1 cellular context compared by ENCODE assay signal in the genomic region with DNA sequence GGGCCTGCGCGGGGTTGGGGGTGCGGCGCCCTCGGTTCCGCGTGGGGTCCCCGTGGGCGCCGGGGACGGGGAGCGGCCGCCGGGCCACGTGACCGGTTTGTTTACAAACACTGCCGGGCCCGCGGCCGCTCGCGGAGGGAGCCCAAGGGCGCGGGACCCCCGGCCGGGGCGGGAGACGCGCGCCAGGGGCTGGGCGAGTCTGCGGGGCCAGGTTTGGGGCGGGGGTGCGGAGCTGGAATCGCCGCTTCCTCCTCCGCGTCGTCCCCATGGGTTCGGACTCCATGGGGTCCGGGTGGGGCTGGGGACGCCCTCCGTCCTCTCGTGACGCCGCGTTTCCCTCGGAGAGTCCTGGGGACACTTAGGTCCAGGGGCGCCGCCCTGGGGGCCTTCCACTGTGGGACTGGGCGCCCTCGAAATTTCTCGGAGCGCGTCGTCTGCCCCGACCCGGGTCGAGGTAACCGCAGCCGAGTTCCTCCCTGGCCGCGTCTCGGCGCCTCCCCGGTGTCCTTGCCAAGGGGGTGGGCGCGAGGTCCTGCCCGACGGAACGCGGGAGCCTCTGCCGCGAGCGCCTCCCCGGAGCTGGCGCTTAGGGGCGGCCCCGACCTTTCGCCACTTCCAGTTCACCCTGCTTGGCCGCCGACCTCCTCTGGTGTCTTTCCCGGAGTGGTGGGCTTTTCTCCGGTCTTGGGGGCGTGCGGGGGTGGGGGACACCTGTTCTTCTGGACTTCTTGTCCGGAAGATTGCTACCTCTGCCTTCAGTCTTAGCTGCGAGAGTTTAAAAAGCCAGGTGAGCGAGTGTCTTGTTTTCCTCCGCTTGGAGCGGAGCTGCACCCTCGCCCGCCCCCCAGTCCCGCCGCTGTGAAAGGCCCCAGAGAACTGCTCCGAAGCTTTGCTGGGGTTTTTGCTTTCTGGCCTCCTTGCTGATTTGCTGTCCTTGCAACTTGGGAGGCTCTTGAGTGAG.
TF ChIP-seq lines count a peak whose summit lies in the region.

No MANE protein-coding gene starts in this region.

TF ChIP-seq in GM23338, 12 proteins besides CTCF, POLR2A, EP300 and RAD21 (continued from another document):
- TF ChIP-seq POLR2AphosphoS5 (IDR thresholded peaks at IDR 0.05; ENCODE audit: low read depth), result no peak
- no peak for TF ChIP-seq ZNF331 (CRISPR knock-in tag; IDR thresholded peaks at IDR 0.05; ENCODE audit: low read depth)
- TF ChIP-seq EZH2phosphoT487 (IDR thresholded peaks at IDR 0.05; ENCODE audit: unreplicated experiment), result no peak
- no peak for TF ChIP-seq CREB1 (CRISPR knock-in tag; IDR thresholded peaks at IDR 0.05; ENCODE audit: low read depth)
- TF ChIP-seq, protein P1, sequence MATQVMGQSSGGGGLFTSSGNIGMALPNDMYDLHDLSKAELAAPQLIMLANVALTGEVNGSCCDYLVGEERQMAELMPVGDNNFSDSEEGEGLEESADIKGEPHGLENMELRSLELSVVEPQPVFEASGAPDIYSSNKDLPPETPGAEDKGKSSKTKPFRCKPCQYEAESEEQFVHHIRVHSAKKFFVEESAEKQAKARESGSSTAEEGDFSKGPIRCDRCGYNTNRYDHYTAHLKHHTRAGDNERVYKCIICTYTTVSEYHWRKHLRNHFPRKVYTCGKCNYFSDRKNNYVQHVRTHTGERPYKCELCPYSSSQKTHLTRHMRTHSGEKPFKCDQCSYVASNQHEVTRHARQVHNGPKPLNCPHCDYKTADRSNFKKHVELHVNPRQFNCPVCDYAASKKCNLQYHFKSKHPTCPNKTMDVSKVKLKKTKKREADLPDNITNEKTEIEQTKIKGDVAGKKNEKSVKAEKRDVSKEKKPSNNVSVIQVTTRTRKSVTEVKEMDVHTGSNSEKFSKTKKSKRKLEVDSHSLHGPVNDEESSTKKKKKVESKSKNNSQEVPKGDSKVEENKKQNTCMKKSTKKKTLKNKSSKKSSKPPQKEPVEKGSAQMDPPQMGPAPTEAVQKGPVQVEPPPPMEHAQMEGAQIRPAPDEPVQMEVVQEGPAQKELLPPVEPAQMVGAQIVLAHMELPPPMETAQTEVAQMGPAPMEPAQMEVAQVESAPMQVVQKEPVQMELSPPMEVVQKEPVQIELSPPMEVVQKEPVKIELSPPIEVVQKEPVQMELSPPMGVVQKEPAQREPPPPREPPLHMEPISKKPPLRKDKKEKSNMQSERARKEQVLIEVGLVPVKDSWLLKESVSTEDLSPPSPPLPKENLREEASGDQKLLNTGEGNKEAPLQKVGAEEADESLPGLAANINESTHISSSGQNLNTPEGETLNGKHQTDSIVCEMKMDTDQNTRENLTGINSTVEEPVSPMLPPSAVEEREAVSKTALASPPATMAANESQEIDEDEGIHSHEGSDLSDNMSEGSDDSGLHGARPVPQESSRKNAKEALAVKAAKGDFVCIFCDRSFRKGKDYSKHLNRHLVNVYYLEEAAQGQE (IDR thresholded peaks at IDR 0.05; ENCODE audit: unreplicated experiment), result no peak
- TF ChIP-seq JUNB (IDR thresholded peaks at IDR 0.05; ENCODE audit: unreplicated experiment), result no peak
- TF ChIP-seq NANOG (IDR thresholded peaks at IDR 0.05; ENCODE audit: borderline replicate concordance), result no peak
- TF ChIP-seq STAT1 (IDR thresholded peaks at IDR 0.05; ENCODE audit: unreplicated experiment), result no peak
- TF ChIP-seq EZH2 (IDR thresholded peaks at IDR 0.05; ENCODE audit: low read depth, unreplicated experiment), result no peak
- TF ChIP-seq, protein P2, sequence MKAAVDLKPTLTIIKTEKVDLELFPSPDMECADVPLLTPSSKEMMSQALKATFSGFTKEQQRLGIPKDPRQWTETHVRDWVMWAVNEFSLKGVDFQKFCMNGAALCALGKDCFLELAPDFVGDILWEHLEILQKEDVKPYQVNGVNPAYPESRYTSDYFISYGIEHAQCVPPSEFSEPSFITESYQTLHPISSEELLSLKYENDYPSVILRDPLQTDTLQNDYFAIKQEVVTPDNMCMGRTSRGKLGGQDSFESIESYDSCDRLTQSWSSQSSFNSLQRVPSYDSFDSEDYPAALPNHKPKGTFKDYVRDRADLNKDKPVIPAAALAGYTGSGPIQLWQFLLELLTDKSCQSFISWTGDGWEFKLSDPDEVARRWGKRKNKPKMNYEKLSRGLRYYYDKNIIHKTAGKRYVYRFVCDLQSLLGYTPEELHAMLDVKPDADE (IDR thresholded peaks at IDR 0.05), result no peak
- TF ChIP-seq ZNF114 (CRISPR knock-in tag; IDR thresholded peaks at IDR 0.05), result no peak
